1 cellular context compared by ENCODE assay signal in genomic region chrX:71095033-71095432, GRCh38.
TF ChIP-seq lines count a peak whose summit lies in the region.

No MANE protein-coding gene starts in this region.

TF ChIP-seq in IMR-90, 13 proteins besides CTCF, POLR2A, EP300 and RAD21:
- TF ChIP-seq ELK1 (IDR thresholded peaks at IDR 0.05; ENCODE audit: borderline replicate concordance, low read depth, low read length): no peak
- no peak for TF ChIP-seq FOS (IDR thresholded peaks at IDR 0.05; ENCODE audit: low read depth, low read length)
- TF ChIP-seq CHD1 (IDR thresholded peaks at IDR 0.05; ENCODE audit: low read depth, low read length): no peak
